In the genomic region with DNA sequence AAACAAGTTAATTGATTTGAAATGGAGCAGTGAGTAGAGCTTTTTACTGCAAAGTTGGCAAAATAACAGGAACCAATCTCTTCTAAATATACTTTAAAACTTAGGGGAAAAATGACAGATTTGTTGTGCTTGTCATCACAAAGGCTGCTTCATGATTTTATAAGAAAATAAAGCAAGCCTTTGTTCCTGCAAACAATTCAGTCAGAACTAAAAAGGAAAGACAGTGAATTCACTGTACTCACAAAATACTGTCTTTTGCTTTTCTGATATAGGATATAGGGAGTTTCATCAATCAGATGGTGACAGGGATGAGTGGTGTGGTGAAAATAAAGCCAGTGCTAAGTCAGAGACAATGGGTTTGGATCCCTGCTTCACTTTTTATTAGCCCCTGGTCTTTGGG, we compare ENCODE assay signal across 15 cellular contexts.
A peak's percentile ranks its signal among the peaks of the same experiment; 100 is the strongest.
DNase-seq lines count a peak whose midpoint lies in the region; ATAC-seq and TF ChIP-seq lines count a peak whose summit lies in the region.
"Had no signal": no experiment of that assay in that cellular context is flagged by ENCODE, and none has a peak within 500 bp of the region (broad histone marks: within the 10 kb centered on the region; RNA-seq: fewer than 3 reads in every experiment).

No MANE protein-coding gene starts in this region.

- no peak for ATAC-seq in heart left ventricle
- no peak for ATAC-seq in HG02610 (IDR thresholded peaks at IDR 0.05; ENCODE audit: unreplicated experiment)
- ATAC-seq: CD8-positive, alpha-beta T cell had no signal

- no peak overlapping the region for H3K4me3 ChIP-seq in heart left ventricle
- H3K4me3 ChIP-seq in thyroid gland (replicated peaks in 1 of 3) = no peak overlapping the region
- H3K4me3 ChIP-seq: HAP-1 had no signal

- H3K27ac ChIP-seq in heart left ventricle (no peak overlapping the region), thyroid gland (no peak overlapping the region)
- H3K27ac ChIP-seq: C4-2B had no signal

- intact Hi-C loops in heart left ventricle (cut with DNase I) (no loop called here), thyroid gland (cut with DNase I) (no loop called here)

- DNase-seq in SK-MEL-5 (ENCODE audit: low read depth, low spot score) (peak; percentile 21), globus pallidus (ENCODE audit: low spot score) (peak; percentile 51), pons (ENCODE audit: low spot score) (peak; percentile 81), heart left ventricle (no peak), thyroid gland (no peak)
- DNase-seq: CD4-positive, CD25-positive, alpha-beta regulatory T cell; CD8-positive, alpha-beta T cell; DMS 273 treated with DMSO at 0.1 percent for 48 hours; DMS79 treated with DMSO at 0.1 percent for 48 hours; GF-D8; GOT3; HFFc6 had no signal

- H3K36me3 ChIP-seq in heart left ventricle (no peaks in the 10 kb centered on the region), thyroid gland (no peaks in the 10 kb centered on the region)
- H3K36me3 ChIP-seq: HAP-1 had no signal

- no peaks in the 10 kb centered on the region for H3K27me3 ChIP-seq in heart left ventricle
- H3K27me3 ChIP-seq in thyroid gland = no peaks in the 10 kb centered on the region

- TF ChIP-seq CTCF in heart left ventricle (IDR thresholded peaks at IDR 0.05) = no peak
- no peak for TF ChIP-seq CTCF in thyroid gland (IDR thresholded peaks at IDR 0.05)

- H3K9me3 ChIP-seq in heart left ventricle (peaks cover 0 to 9% (median 0%) of the 10 kb centered on the region in 12 donors), thyroid gland (no peaks in the 10 kb centered on the region)
- H3K9me3 ChIP-seq: HAP-1 had no signal

- TF ChIP-seq POLR2A in heart left ventricle (IDR thresholded peaks at IDR 0.05) = no peak
- TF ChIP-seq POLR2A in thyroid gland (IDR thresholded peaks at IDR 0.05) = no peak

- in situ Hi-C loops in SK-MEL-5 (cut with HindIII; ENCODE audit: low pct_unique_long_range_greater_than_20kb, low sequenced_read_pairs) = no loop called here

- H3K4me1 ChIP-seq in heart left ventricle = no peaks in the 10 kb centered on the region
- H3K4me1 ChIP-seq in thyroid gland = no peaks in the 10 kb centered on the region
- H3K4me1 ChIP-seq: HAP-1 had no signal

Comparison
In these comparisons a context has a peak if more than half of its experiments do, and no peak if none do; other contexts are left out.
1. DNase-seq: peak in SK-MEL-5 (single experiment), globus pallidus (single experiment) and pons (single experiment); none in heart left ventricle (0 of 5) and thyroid gland (0 of 2).